ENCODE assay signal across 8 cellular contexts in the genomic region with DNA sequence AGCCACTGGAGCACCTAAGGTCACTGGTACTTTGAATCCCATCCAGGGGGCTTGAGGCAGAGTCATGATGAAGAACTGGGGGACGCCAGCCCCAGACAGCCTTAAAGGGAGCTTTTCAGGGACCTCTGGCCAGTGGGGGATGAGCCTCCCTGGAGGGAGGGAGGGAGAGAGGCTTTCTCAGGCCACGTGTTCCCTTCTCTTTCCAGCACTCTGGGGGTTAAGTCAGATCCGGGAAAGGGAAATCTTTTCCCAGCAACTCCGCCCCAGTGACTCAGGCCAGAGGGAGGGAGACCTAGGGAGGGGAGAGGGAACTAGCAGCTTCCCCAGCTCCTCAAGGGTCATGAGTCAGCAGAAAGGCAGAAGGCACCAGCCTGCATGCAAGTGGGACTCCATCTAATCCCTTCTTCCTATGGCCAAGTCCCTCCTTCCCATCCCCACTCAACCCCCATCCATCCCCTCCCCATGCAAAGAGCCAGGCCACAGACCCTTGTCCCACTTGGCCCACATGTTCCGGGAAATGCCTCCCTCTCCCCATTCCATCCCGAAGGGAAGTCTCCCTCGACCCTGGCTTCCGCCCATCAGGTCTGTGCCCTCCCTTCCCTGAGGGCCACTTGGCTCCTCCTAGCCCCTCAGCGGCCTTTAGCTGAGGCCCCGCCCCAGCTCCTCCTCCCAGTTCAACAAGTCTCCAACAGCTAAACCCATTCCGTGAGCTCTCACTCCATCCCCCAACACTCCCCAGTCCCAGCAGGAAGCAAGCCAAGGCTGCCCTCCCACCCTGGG. TPM values are rescaled to one million over a fixed set of nuclear protein-coding genes. Genes with fewer than 3 reads are reported as not detected.
DNase-seq lines count a peak whose midpoint lies in the region; ATAC-seq and TF ChIP-seq lines count a peak whose summit lies in the region.

No MANE protein-coding gene starts in this region.

- peak; percentile 99 for DNase-seq in GM04503 (ENCODE audit: low read depth)
- DNase-seq in KG1 (lab: John Stamatoyannopoulos, UW), result peak; percentile 43
- peak; percentile 97 for DNase-seq in SK-MEL-5 (ENCODE audit: low read depth, low spot score)
- peak; percentile 98 for DNase-seq in astrocyte of the hippocampus (ENCODE audit: low read depth, low spot score)
- peak; percentile 96 for DNase-seq in right atrium auricular region (ENCODE audit: low spot score)
- peak; percentile 20 to 94 (median 55) for DNase-seq in posterior cingulate gyrus
- DNase-seq in NCI-H146 treated with DMSO at 0.1 percent for 48 hours (lab: John Stamatoyannopoulos, UW; ENCODE audit: unreplicated experiment), result no peak

- H3K4me1 ChIP-seq in right atrium auricular region, result peaks cover 0 to 77% of the 10 kb centered on the region in 2 donors

- in situ Hi-C loops in SK-MEL-5 (cut with HindIII; ENCODE audit: low pct_unique_long_range_greater_than_20kb, low sequenced_read_pairs), result no loop called here

- H3K36me3 ChIP-seq in right atrium auricular region, result peaks cover 39% of the 10 kb centered on the region

- no peak for TF ChIP-seq CTCF in right atrium auricular region (IDR thresholded peaks at IDR 0.05)

- intact Hi-C loops in posterior cingulate gyrus (cut with DNase I), result loop anchor here (10.0 kb wide), 1 partner anchor 119 kb away; the partner anchor contains the start of gene TAPBPL

- no peaks in the 10 kb centered on the region for H3K9me3 ChIP-seq in right atrium auricular region

- ATAC-seq in GM21786 (IDR thresholded peaks at IDR 0.05; ENCODE audit: unreplicated experiment), result no peak

- H3K27me3 ChIP-seq in right atrium auricular region, result no peaks in the 10 kb centered on the region

- H3K27ac ChIP-seq in right atrium auricular region, result peak overlapping the region; percentile 98

- H3K4me3 ChIP-seq in right atrium auricular region, result peak overlapping the region; percentile 37 to 95

RNA-seq across cellular contexts. Expression of gene TNFRSF1A, which starts 5.6 kb away (rescaled TPM):
- 82.4 and 98.0 TPM in 2 replicates for total RNA-seq in SK-MEL-5 (2014; rRNA removed; shearing (Covaris generic))
- 164 and 178 TPM in 2 replicates for polyA plus RNA-seq in SK-MEL-5 (2015; cell fraction: cytosol; rRNA removed)
- 45.9 and 50.5 TPM in 2 replicates for polyA plus RNA-seq in SK-MEL-5 (2015; cell fraction: nucleus; rRNA removed)
- 100 to 1,000 TPM in 1 of 2 donors, 10 to 100 TPM in 1; 62.9 to 176 TPM for total RNA-seq in right atrium auricular region

RNA-seq across cellular contexts. Expression of gene PLEKHG6, which starts 25.8 kb away (rescaled TPM):
- not detected in 2 replicates for total RNA-seq in SK-MEL-5 (2014; rRNA removed; shearing (Covaris generic))
- polyA plus RNA-seq in SK-MEL-5 (2015; cell fraction: cytosol; rRNA removed), result 0.17 TPM in 1 of 2 replicates, not detected in the other
- not detected in 2 replicates for polyA plus RNA-seq in SK-MEL-5 (2015; cell fraction: nucleus; rRNA removed)
- total RNA-seq in right atrium auricular region, result under 1 TPM in 1 of 2 donors, not detected in 1; 0.51 TPM

RNA-seq across cellular contexts. Expression of gene SCNN1A, which starts 39.1 kb away (rescaled TPM):
- not detected in 2 replicates for total RNA-seq in SK-MEL-5 (2014; rRNA removed; shearing (Covaris generic))
- polyA plus RNA-seq in SK-MEL-5 (2015; cell fraction: cytosol; rRNA removed), result 0.56 TPM in 1 of 2 replicates, not detected in the other
- polyA plus RNA-seq in SK-MEL-5 (2015; cell fraction: nucleus; rRNA removed), result 0.08 TPM in 1 of 2 replicates, not detected in the other
- 10 to 100 TPM in 1 of 2 donors, 1 to 10 TPM in 1; 2.7 to 18.7 TPM for total RNA-seq in right atrium auricular region

RNA-seq across cellular contexts. Expression of gene LTBR, which starts 47.7 kb away (rescaled TPM):
- total RNA-seq in SK-MEL-5 (2014; rRNA removed; shearing (Covaris generic)), result 127 and 128 TPM in 2 replicates
- polyA plus RNA-seq in SK-MEL-5 (2015; cell fraction: cytosol; rRNA removed), result 311 and 316 TPM in 2 replicates
- polyA plus RNA-seq in SK-MEL-5 (2015; cell fraction: nucleus; rRNA removed), result 324 and 339 TPM in 2 replicates
- total RNA-seq in right atrium auricular region, result 10 to 100 TPM; 63.6 to 72.1 TPM
